8 cellular contexts compared by ENCODE assay signal in genomic region chr12:121530600-121531355, GRCh38. TPM values are rescaled to one million over a fixed set of nuclear protein-coding genes. Genes with fewer than 3 reads are reported as not detected.
A peak's percentile ranks its signal among the peaks of the same experiment; 100 is the strongest.
DNase-seq lines count a peak whose midpoint lies in the region; ATAC-seq, FAIRE-seq and TF ChIP-seq lines count a peak whose summit lies in the region.

No MANE protein-coding gene starts in this region.

- TF ChIP-seq POLR2A in GM12892 (IDR thresholded peaks at IDR 0.05; ENCODE audit: low read depth, low read length) (no peak; the same call in 1 of the 2 replicates), ovary (IDR thresholded peaks at IDR 0.05) (no peak), GM18505 (IDR thresholded peaks at IDR 0.05; ENCODE audit: borderline replicate concordance, extremely low read depth, insufficient read depth, insufficient read length) (no peak)

- ATAC-seq in HG03354 (IDR thresholded peaks at IDR 0.05; ENCODE audit: poor library complexity, severe bottlenecking, unreplicated experiment), result no peak
- no peak for ATAC-seq in GM18505 (IDR thresholded peaks at IDR 0.05; ENCODE audit: unreplicated experiment)

- H3K27me3 ChIP-seq in ovary, result no peaks in the 10 kb centered on the region

- no peaks in the 10 kb centered on the region for H3K9me3 ChIP-seq in ovary

- peaks cover 24% of the 10 kb centered on the region for H3K4me1 ChIP-seq in ovary (ENCODE audit: insufficient read depth)

- DNase-seq in GM12892 (ENCODE audit: insufficient read length), result peak; percentile 58
- peak; percentile 67 for DNase-seq in NAMALWA (ENCODE audit: low spot score)
- peak; percentile 60 for DNase-seq in activated CD8-positive, alpha-beta memory T cell treated with anti-CD3 and anti-CD28 coated beads, Interleukin-2, amount 50 U/mL, for 1 hour (ENCODE audit: extremely low read depth)
- DNase-seq in fibroblast of gingiva (ENCODE audit: low read depth), result peak; percentile 68
- peak; percentile 59 to 77 (median 71) for DNase-seq in ovary
- DNase-seq in NCI-H510A treated with DMSO at 0.1 percent for 48 hours (lab: John Stamatoyannopoulos, UW), result no peak

- H3K27ac ChIP-seq in ovary, result peak overlapping the region in 1 of 2 donors; percentile 13

- no peak for TF ChIP-seq EP300 in ovary (IDR thresholded peaks at IDR 0.05)

- intact Hi-C loops in ovary (cut with DNase I), result loop anchor here in 1 of 4 donors (10.0 kb wide), 1 partner anchor 94 kb away; the partner anchor contains the start of gene ORAI1

- FAIRE-seq in GM12892 (lab: Jason Lieb, UNC), result peak; percentile 92

- TF ChIP-seq CTCF in ovary (IDR thresholded peaks at IDR 0.05), result no peak

- no peak overlapping the region for H3K4me3 ChIP-seq in ovary

- 59 to 62% (median 60%) methylated on average over 6 of the region's 6 CpGs for WGBS in ovary, 3 donors

- no peaks in the 10 kb centered on the region for H3K36me3 ChIP-seq in ovary

RNA-seq across cellular contexts. Expression of gene KDM2B, which starts 50.0 kb away (rescaled TPM):
- 76.6 TPM for polyA plus RNA-seq in GM12892 (2012; ENCODE audit: missing spikeins)
- 10 to 100 TPM; 14.9 to 33.6 (median 26.1) TPM for total RNA-seq in ovary
- polyA plus RNA-seq in ovary, result 10 to 100 TPM; 13.2 to 17.1 TPM
